8 cellular contexts compared by ENCODE assay signal in genomic region chr6:27791182-27791939, GRCh38.
DNase-seq lines count a peak whose midpoint lies in the region; ATAC-seq and TF ChIP-seq lines count a peak whose summit lies in the region.

No MANE protein-coding gene starts in this region.

- H3K27ac ChIP-seq in ACC112 (ENCODE audit: low read depth, low read length): peak overlapping the region; percentile 7; the same call in 1 of the 2 replicates
- H3K27ac ChIP-seq in esophagus muscularis mucosa (replicated peaks in 1 of 4): peak overlapping the region in 2 of 4 donors; percentile 33 to 38
- H3K27ac ChIP-seq in vagina: peak overlapping the region; percentile 14

- no peak for TF ChIP-seq CTCF in GM12875 (IDR thresholded peaks at IDR 0.05; ENCODE audit: borderline replicate concordance, insufficient read depth, low read depth, low read length)
- TF ChIP-seq CTCF in esophagus muscularis mucosa (IDR thresholded peaks at IDR 0.05): no peak
- no peak for TF ChIP-seq CTCF in vagina (IDR thresholded peaks at IDR 0.05)

- no peak for TF ChIP-seq EP300 in esophagus muscularis mucosa (IDR thresholded peaks at IDR 0.05)

- no peak for TF ChIP-seq POLR2A in esophagus muscularis mucosa (IDR thresholded peaks at IDR 0.05; ENCODE audit: low read depth)
- TF ChIP-seq POLR2A in vagina (IDR thresholded peaks at IDR 0.05): no peak

- DNase-seq in NCI-H226: peak; percentile 78
- DNase-seq in activated CD4-positive, alpha-beta T cell treated with anti-CD3 and anti-CD28 coated beads, Interleukin-2, amount 50 U/mL, for 48 hours: peak; percentile 58 to 70
- no peak for DNase-seq in esophagus muscularis mucosa (ENCODE audit: extremely low spot score)
- no peak for DNase-seq in vagina (ENCODE audit: extremely low spot score in 2 of 2)

- H2AFZ ChIP-seq in ACC112 (ENCODE audit: low read length, unreplicated experiment): peak overlapping the region; percentile 79

- intact Hi-C loops in esophagus muscularis mucosa (cut with DNase I): no loop called here
- intact Hi-C loops in vagina (cut with DNase I): no loop called here

- no peaks in the 10 kb centered on the region for H3K79me2 ChIP-seq in ACC112 (ENCODE audit: control insufficient read depth, insufficient read depth, low read length, unreplicated experiment)

- H3K9me3 ChIP-seq in esophagus muscularis mucosa (no peaks in the 10 kb centered on the region), mucosa of stomach (ENCODE audit: control insufficient read depth, low read length) (no peaks in the 10 kb centered on the region), vagina (no peaks in the 10 kb centered on the region)

- H3K27me3 ChIP-seq in ACC112 (ENCODE audit: insufficient read depth, low read length): no peaks in the 10 kb centered on the region
- H3K27me3 ChIP-seq in esophagus muscularis mucosa: peaks cover 0 to 51% (median 0%) of the 10 kb centered on the region in 4 donors
- no peaks in the 10 kb centered on the region for H3K27me3 ChIP-seq in mucosa of stomach (ENCODE audit: control insufficient read depth, insufficient read depth, low read length)
- no peaks in the 10 kb centered on the region for H3K27me3 ChIP-seq in vagina

- H3K4me3 ChIP-seq in ACC112 (ENCODE audit: low read depth, low read length): peak overlapping the region; percentile 83
- H3K4me3 ChIP-seq in GM12875 (ENCODE audit: low read depth, low read length): peak overlapping the region; percentile 48
- peak overlapping the region; percentile 47 to 61 (median 50) for H3K4me3 ChIP-seq in esophagus muscularis mucosa
- H3K4me3 ChIP-seq in mucosa of stomach (ENCODE audit: low read length): peak overlapping the region; percentile 56
- H3K4me3 ChIP-seq in vagina: peak overlapping the region; percentile 50

- 3% methylated on average over 22 of the region's 22 CpGs for WGBS in esophagus muscularis mucosa

- H3K9ac ChIP-seq in mucosa of stomach (ENCODE audit: low read length): peak overlapping the region; percentile 26

- H3K4me1 ChIP-seq in ACC112 (ENCODE audit: control insufficient read depth, insufficient read depth, low read length, unreplicated experiment) (peaks cover 9% of the 10 kb centered on the region), esophagus muscularis mucosa (peaks cover 4 to 23% (median 18%) of the 10 kb centered on the region in 4 donors), mucosa of stomach (ENCODE audit: control insufficient read depth, insufficient read depth, low read length) (no peaks in the 10 kb centered on the region), vagina (peaks cover 8% of the 10 kb centered on the region)

- H3K36me3 ChIP-seq in ACC112 (ENCODE audit: insufficient read depth, low read length): no peaks in the 10 kb centered on the region
- H3K36me3 ChIP-seq in esophagus muscularis mucosa: no peaks in the 10 kb centered on the region
- H3K36me3 ChIP-seq in mucosa of stomach (ENCODE audit: control insufficient read depth, insufficient read depth, low read length): no peaks in the 10 kb centered on the region
- H3K36me3 ChIP-seq in vagina: no peaks in the 10 kb centered on the region

- no peak for ATAC-seq in HG02642 (IDR thresholded peaks at IDR 0.05; ENCODE audit: poor library complexity, unreplicated experiment)

Comparison
In these comparisons a context has a peak if more than half of its experiments do, and no peak if none do; other contexts are left out.
1. DNase-seq: peak in NCI-H226 (single experiment) and activated CD4-positive, alpha-beta T cell treated with anti-CD3 and anti-CD28 coated beads, Interleukin-2, amount 50 U/mL, for 48 hours (2 of 2); none in esophagus muscularis mucosa (single experiment) and vagina (0 of 2).
2. Peak in every context shown above with its lines, with median percentiles within 50 percentile points of each other: H3K4me3 ChIP-seq.